Comparison of ENCODE assay signal across 1 cellular context in the genomic region with DNA sequence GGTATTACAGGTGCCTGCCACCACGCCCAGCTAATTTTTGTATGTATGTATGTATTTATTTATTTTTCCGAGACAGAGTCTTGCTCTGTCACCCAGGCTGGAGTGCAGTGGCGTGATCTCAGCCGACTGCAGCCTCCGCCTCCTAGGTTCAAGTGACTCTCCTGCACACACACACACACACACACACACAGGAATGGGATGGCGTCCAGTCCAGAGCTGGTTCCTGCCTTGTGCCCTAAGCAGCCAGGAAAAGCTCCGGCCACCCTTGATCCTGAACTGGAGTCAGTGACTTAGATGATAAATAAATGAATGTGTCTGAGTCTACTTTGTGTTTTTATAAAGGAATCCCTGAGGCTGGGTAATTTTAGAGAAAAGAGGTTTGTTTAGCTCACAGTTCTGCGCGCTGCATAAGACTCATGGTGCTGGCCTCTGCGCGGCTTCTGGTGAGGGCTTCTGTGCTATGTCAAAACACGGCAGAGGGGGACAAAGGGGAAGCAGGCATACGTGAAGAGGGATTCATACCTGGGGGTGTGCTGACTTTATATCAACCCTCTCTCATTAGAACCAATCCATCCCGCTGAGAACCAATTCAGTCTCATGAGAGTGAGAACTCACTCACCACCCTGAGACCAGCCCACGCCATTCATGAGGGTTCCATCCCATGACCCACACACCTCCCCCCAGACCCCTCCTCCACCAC.
TF ChIP-seq lines count a peak whose summit lies in the region.

No MANE protein-coding gene starts in this region.

TF ChIP-seq in H1, 55 proteins besides CTCF, POLR2A, EP300 and RAD21 (continued from another document):
- TF ChIP-seq CHD1 (IDR thresholded peaks at IDR 0.05; ENCODE audit: low read depth, low read length) (no peak), SP4 (IDR thresholded peaks at IDR 0.05; ENCODE audit: low read length) (no peak), ATF2 (IDR thresholded peaks at IDR 0.05; ENCODE audit: low read length) (no peak), TAF1 (IDR thresholded peaks at IDR 0.05; ENCODE audit: low read depth, low read length) (no peak), POLR2AphosphoS5 (IDR thresholded peaks at IDR 0.05; ENCODE audit: low read depth, low read length) (no peak), JUN (IDR thresholded peaks at IDR 0.05; ENCODE audit: low read depth, low read length) (no peak)
TF ChIP-seq in H1: peak in this region for 0.
